8 cellular contexts compared by ENCODE assay signal in genomic region chr1:229227298-229227919, GRCh38. TPM values are rescaled to one million over a fixed set of nuclear protein-coding genes. Genes with fewer than 3 reads are reported as not detected.
A peak's percentile ranks its signal among the peaks of the same experiment; 100 is the strongest.
DNase-seq lines count a peak whose midpoint lies in the region; ATAC-seq and TF ChIP-seq lines count a peak whose summit lies in the region.

No MANE protein-coding gene starts in this region.

- H4K20me1 ChIP-seq in Loucy (ENCODE audit: insufficient read depth, low read length, poor library complexity, severe bottlenecking) = no peaks in the 10 kb centered on the region

- H3F3A ChIP-seq in Loucy (ENCODE audit: low read depth) = no peaks in the 10 kb centered on the region

- CTCF ChIA-PET in Panc1 (lab: Charles Lee) = interaction anchor here (0.6 to 1.5 kb wide), 7 partner anchors 8 to 1148 kb away, joined by 3 to 5 read pairs (median 3); partner anchors contain the start of gene RHOU

- no peaks in the 10 kb centered on the region for H3K9me3 ChIP-seq in Loucy (ENCODE audit: insufficient read depth, low read depth, low read length)
- H3K9me3 ChIP-seq in Panc1 (ENCODE audit: control insufficient read depth, insufficient read depth, low read depth, low read length) = no peaks in the 10 kb centered on the region

- peaks cover 47% of the 10 kb centered on the region for H3K4me1 Mint-ChIP-seq in neural crest cell

- H3K27ac ChIP-seq in Panc1 (ENCODE audit: low read length) = peak overlapping the region; percentile 18; the same call in 1 of the 2 replicates

- POLR2A ChIA-PET in Panc1 (lab: Charles Lee) = interaction anchor here (0.7 kb wide), 1 partner anchor 24 kb away, joined by 3 read pairs; no protein-coding TSS in a partner anchor

- ATAC-seq in Panc1 (peak; percentile 58), HG03378 (IDR thresholded peaks at IDR 0.05; ENCODE audit: unreplicated experiment) (no peak)

- no peak overlapping the region for H3K9ac ChIP-seq in Loucy (ENCODE audit: low read depth, low read length, poor library complexity, severe bottlenecking)

- H3K36me3 ChIP-seq in Loucy (ENCODE audit: insufficient read depth, low read length) (no peaks in the 10 kb centered on the region), Panc1 (ENCODE audit: control insufficient read depth, insufficient read depth, low read length) (no peaks in the 10 kb centered on the region)

- intact Hi-C loops in Panc1 (cut with micrococcal nuclease; ENCODE audit: unreplicated experiment) = loop anchor here (1.0 kb wide), 1 partner anchor 493 kb away; no protein-coding TSS in a partner anchor

- H3K9me2 ChIP-seq in Loucy (replicated peaks; ENCODE audit: low read depth, low read length) = no peaks in the 10 kb centered on the region

- H3K9me3 Mint-ChIP-seq in neural crest cell = no peaks in the 10 kb centered on the region

- BruUV-seq in Panc1 (replicated peaks; lab: Mats Ljungman, UMichigan) = no TSS peak

- DNase-seq in DMS79 treated with DMSO at 0.1 percent for 48 hours (lab: John Stamatoyannopoulos, UW) = peak; percentile 89
- peak; percentile 35 for DNase-seq in Panc1 (ENCODE audit: low read depth, low spot score)
- DNase-seq in activated T-cell treated with anti-CD3 and anti-CD28 coated beads, Interleukin-2, amount 50 U/mL, for 48 hours = peak; percentile 85 to 86
- peak; percentile 46 for DNase-seq in fibroblast of gingiva (ENCODE audit: low read depth)
- peak; percentile 78 for DNase-seq in neural crest cell (ENCODE audit: low read depth, low spot score)
- DNase-seq in stromal cell of bone marrow (ENCODE audit: low read depth) = peak; percentile 31

- no peaks in the 10 kb centered on the region for H3K79me2 ChIP-seq in Loucy (ENCODE audit: insufficient read depth, low read length)

- in situ Hi-C loops in Panc1 (cut with HindIII; ENCODE audit: low pct_unique_long_range_greater_than_20kb, low sequenced_read_pairs) = no loop called here

- no peaks in the 10 kb centered on the region for H3K27me3 ChIP-seq in Loucy (ENCODE audit: insufficient read depth, low read length, poor library complexity, severe bottlenecking)
- no peaks in the 10 kb centered on the region for H3K27me3 ChIP-seq in Panc1 (ENCODE audit: control insufficient read depth, insufficient read depth, low read length)

- TF ChIP-seq CTCF in Loucy (conservative IDR thresholded peaks at IDR 0.05; ENCODE audit: low read length) (peak; percentile 96), Panc1 (IDR thresholded peaks at IDR 0.05) (peak; percentile 94), neural crest cell (conservative IDR thresholded peaks at IDR 0.05) (peak; percentile 98)

- peak overlapping the region; percentile 79 for H2AFZ ChIP-seq in Loucy (ENCODE audit: low read length)

- H3K27ac Mint-ChIP-seq in neural crest cell (ENCODE audit: unreplicated experiment) = no peak overlapping the region

- peaks cover 2% of the 10 kb centered on the region for H3K27me3 Mint-ChIP-seq in neural crest cell (ENCODE audit: low read depth)

- no peak overlapping the region for H3K4me2 ChIP-seq in Loucy (ENCODE audit: low read depth, low read length, poor library complexity, severe bottlenecking)

- H3K4me1 ChIP-seq in Loucy (ENCODE audit: insufficient read depth, low read length, poor library complexity, severe bottlenecking) (peaks cover 35% of the 10 kb centered on the region), Panc1 (ENCODE audit: control insufficient read depth, insufficient read depth, low read length) (peaks cover 48% of the 10 kb centered on the region)

- H3K4me3 Mint-ChIP-seq in neural crest cell = peak overlapping the region; percentile 6

- H3K36me3 Mint-ChIP-seq in neural crest cell (ENCODE audit: low read depth) = no peaks in the 10 kb centered on the region

- H3K4me3 ChIP-seq in Loucy (ENCODE audit: low read length, poor library complexity, severe bottlenecking) = no peak overlapping the region
- no peak overlapping the region for H3K4me3 ChIP-seq in Panc1 (ENCODE audit: low read depth in 2 of 2, low read length in 2 of 2)

RNA-seq across cellular contexts. Expression of gene RAB4A, which starts 43.5 kb away (rescaled TPM):
- total RNA-seq in Panc1 (2021; ENCODE audit: unreplicated experiment) (73.0 TPM), neural crest cell (67.0 and 69.0 TPM in 2 replicates)
- 60.4 TPM for polyA plus RNA-seq in Panc1 (2012; ENCODE audit: insufficient read length)

Comparison
In these comparisons a context has a peak if more than half of its experiments do, and no peak if none do; other contexts are left out.
1. DNase-seq: peak in every context shown above with its lines; median percentile 89 in DMS79 treated with DMSO at 0.1 percent for 48 hours; 86 in activated T-cell treated with anti-CD3 and anti-CD28 coated beads, Interleukin-2, amount 50 U/mL, for 48 hours; 78 in neural crest cell; 46 in fibroblast of gingiva; 35 in Panc1; 31 in stromal cell of bone marrow.